ENCODE assay signal across 8 cellular contexts in the genomic region with DNA sequence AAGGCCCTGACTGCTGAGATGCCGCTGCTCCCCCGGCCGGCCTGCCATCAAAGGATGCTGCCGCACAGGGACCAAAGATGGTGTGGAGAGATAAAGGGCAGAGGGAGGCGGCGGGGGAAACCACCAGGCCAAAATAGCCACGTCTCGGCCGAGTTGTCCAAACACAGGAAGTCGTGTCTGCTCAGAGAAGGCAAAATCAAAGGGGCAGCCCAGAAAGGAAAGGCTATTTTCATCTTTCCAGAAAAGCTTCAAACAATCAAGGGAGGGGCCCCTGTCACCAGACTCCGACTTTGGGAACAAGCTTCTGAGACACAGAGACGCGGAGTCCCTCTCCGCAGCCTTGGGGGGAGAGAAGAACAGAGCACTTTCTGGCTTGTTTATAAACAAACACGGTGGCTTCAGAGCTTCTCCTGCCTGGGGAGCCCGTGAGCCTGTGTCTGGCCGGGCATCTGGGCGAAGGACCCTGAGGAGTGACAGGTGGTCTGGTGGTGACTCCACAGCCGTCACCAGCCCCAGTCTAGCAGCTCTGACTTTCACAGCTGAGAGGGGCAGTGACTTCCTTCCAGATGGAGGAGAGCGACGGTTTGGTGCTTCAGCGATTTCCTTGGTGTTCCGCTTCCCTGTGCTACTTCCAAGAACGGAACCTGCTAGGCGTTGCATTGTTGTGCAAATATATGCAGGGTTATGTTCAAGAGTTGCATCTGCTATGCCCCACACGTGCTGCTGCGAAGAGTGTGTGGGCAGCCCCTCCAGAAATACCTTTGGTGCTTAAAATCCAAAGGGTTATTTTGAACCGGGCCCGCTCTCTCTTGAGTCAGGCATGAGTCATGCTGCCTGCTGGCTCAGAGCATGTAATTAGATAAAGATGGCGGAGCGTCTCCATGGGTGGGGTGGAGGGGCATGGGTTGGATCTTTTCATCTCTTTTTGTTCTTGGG. TPM values are rescaled to one million over a fixed set of nuclear protein-coding genes. Genes with fewer than 3 reads are reported as not detected.
A peak's percentile ranks its signal among the peaks of the same experiment; 100 is the strongest.
DNase-seq lines count a peak whose midpoint lies in the region; ATAC-seq and TF ChIP-seq lines count a peak whose summit lies in the region.

No MANE protein-coding gene starts in this region.

- no peaks in the 10 kb centered on the region for H3K27me3 ChIP-seq in heart left ventricle
- peaks cover 19% of the 10 kb centered on the region for H3K27me3 ChIP-seq in skeletal muscle satellite cell (ENCODE audit: control insufficient read depth, insufficient read depth, low read length)

- peak overlapping the region; percentile 4 to 85 (median 69) for H3K27ac ChIP-seq in heart left ventricle

- TF ChIP-seq POLR2A in heart left ventricle (IDR thresholded peaks at IDR 0.05): no peak

- H3K4me1 ChIP-seq in heart left ventricle: peaks cover 3 to 55% (median 44%) of the 10 kb centered on the region in 12 donors
- H3K4me1 ChIP-seq in skeletal muscle satellite cell (ENCODE audit: control insufficient read depth, insufficient read depth, low read length): peaks cover 18% of the 10 kb centered on the region

- intact Hi-C loops in heart left ventricle (cut with DNase I): loop anchor here in 3 of 10 donors (1.0 to 2.0 kb wide), 3 partner anchors 18 to 20 kb away; no protein-coding TSS in a partner anchor

- H3K9me3 ChIP-seq in heart left ventricle: no peaks in the 10 kb centered on the region
- no peaks in the 10 kb centered on the region for H3K9me3 ChIP-seq in skeletal muscle satellite cell (replicated peaks; ENCODE audit: low read length)

- H3K4me2 ChIP-seq in skeletal muscle satellite cell (ENCODE audit: low read length): peak overlapping the region; percentile 76

- DNase-seq in activated T-cell treated with anti-CD3 and anti-CD28 coated beads, Interleukin-2, amount 50 U/mL, for 48 hours: peak; percentile 35 to 44
- peak in 4 of 5 donors; percentile 60 to 74 (median 68) for DNase-seq in heart left ventricle
- DNase-seq in NCI-H345 (lab: John Stamatoyannopoulos, UW): no peak
- DNase-seq in NCI-H526 treated with DMSO at 0.1 percent for 48 hours (lab: John Stamatoyannopoulos, UW): no peak

- WGBS in heart left ventricle, 4 donors: 23 to 33% (median 27%) methylated on average over 22 to 31 of the region's 31 CpGs

- H3K36me3 ChIP-seq in heart left ventricle (peaks cover 0 to 27% (median 0%) of the 10 kb centered on the region in 9 donors), skeletal muscle satellite cell (ENCODE audit: insufficient read depth, low read length) (no peaks in the 10 kb centered on the region)

- ATAC-seq in GM18498 (IDR thresholded peaks at IDR 0.05; ENCODE audit: unreplicated experiment) (peak; percentile 55), HG03354 (IDR thresholded peaks at IDR 0.05; ENCODE audit: poor library complexity, severe bottlenecking, unreplicated experiment) (peak; percentile 58), heart left ventricle (peak; percentile 48 to 80 (median 59)), HG03571 (IDR thresholded peaks at IDR 0.05; ENCODE audit: unreplicated experiment) (no peak)

- TF ChIP-seq CTCF in heart left ventricle (IDR thresholded peaks at IDR 0.05): no peak

- H3K4me3 ChIP-seq in heart left ventricle (peak overlapping the region in 7 of 12 donors; percentile 3 to 35 (median 11)), skeletal muscle satellite cell (ENCODE audit: low read length) (peak overlapping the region; percentile 32)

- H3K9ac ChIP-seq in skeletal muscle satellite cell (ENCODE audit: low read depth, low read length): no peak overlapping the region

RNA-seq across cellular contexts. Expression of gene ADAMTSL2, which starts 24.0 kb away (rescaled TPM):
- total RNA-seq in heart left ventricle: 1 to 10 TPM; 2.3 to 5.1 (median 4.2) TPM
- polyA plus RNA-seq in heart left ventricle: 1 to 10 TPM; 2.3 to 3.5 TPM
- under 0.01 and 0.44 TPM in 2 replicates for total RNA-seq in skeletal muscle satellite cell (2012; rRNA removed)

RNA-seq across cellular contexts. Expression of gene MYMK, which starts 33.7 kb away (rescaled TPM):
- total RNA-seq in heart left ventricle: not detected
- polyA plus RNA-seq in heart left ventricle: not detected
- 4.4 TPM in 1 of 2 replicates, not detected in the other for total RNA-seq in skeletal muscle satellite cell (2012; rRNA removed)

RNA-seq across cellular contexts. Expression of gene FAM163B, which starts 50.7 kb away (rescaled TPM):
- total RNA-seq in heart left ventricle: not detected
- under 1 TPM in 1 of 2 donors, not detected in 1; 0.08 TPM for polyA plus RNA-seq in heart left ventricle
- not detected in 2 replicates for total RNA-seq in skeletal muscle satellite cell (2012; rRNA removed)

Comparison
In these comparisons a context has a peak if more than half of its experiments do, and no peak if none do; other contexts are left out.
1. DNase-seq: peak in activated T-cell treated with anti-CD3 and anti-CD28 coated beads, Interleukin-2, amount 50 U/mL, for 48 hours (2 of 2) and heart left ventricle (4 of 5); none in NCI-H345 (single experiment) and NCI-H526 treated with DMSO at 0.1 percent for 48 hours (single experiment).